10 cellular contexts compared by ENCODE assay signal in genomic region chr10:32148864-32149256, GRCh38.
A peak's percentile ranks its signal among the peaks of the same experiment; 100 is the strongest.
DNase-seq lines count a peak whose midpoint lies in the region; ATAC-seq, FAIRE-seq and TF ChIP-seq lines count a peak whose summit lies in the region.
"Had no signal": no experiment of that assay in that cellular context is flagged by ENCODE, and none has a peak within 500 bp of the region (broad histone marks: within the 10 kb centered on the region; RNA-seq: fewer than 3 reads in every experiment).

No MANE protein-coding gene starts in this region.

- H3K9me3 Mint-ChIP-seq in progenitor cell of endocrine pancreas (ENCODE audit: low read depth), result peaks cover 7% of the 10 kb centered on the region

- peak; percentile 21 for ATAC-seq in GM19372 (IDR thresholded peaks at IDR 0.05; ENCODE audit: low read depth, unreplicated experiment)
- peak; percentile 23 for ATAC-seq in HG02870 (IDR thresholded peaks at IDR 0.05; ENCODE audit: unreplicated experiment)

- no peak for DNase-seq in ascending aorta (ENCODE audit: low spot score in 2 of 2)
- DNase-seq in progenitor cell of endocrine pancreas (ENCODE audit: low spot score, unreplicated experiment), result no peak
- no peak for DNase-seq in SKM-1 (lab: John Stamatoyannopoulos, UW; ENCODE audit: unreplicated experiment)
- no peak for DNase-seq in NCI-H2107 (lab: John Stamatoyannopoulos, UW)
- no peak for DNase-seq in GM19239 (ENCODE audit: insufficient read length, low spot score)
- DNase-seq in pons (ENCODE audit: low spot score), result no peak
- DNase-seq: DMS79, testis had no signal

- intact Hi-C loops in ascending aorta (cut with DNase I), result loop anchor here (5.0 kb wide), 1 partner anchor 222 kb away; the partner anchor contains the start of gene ARHGAP12

- H3K36me3 ChIP-seq in ascending aorta, result no peaks in the 10 kb centered on the region

- FAIRE-seq in GM19239 (lab: Jason Lieb, UNC), result no peak

- H3K27ac Mint-ChIP-seq in progenitor cell of endocrine pancreas, result peak overlapping the region; percentile 17

- H3K27ac ChIP-seq in ascending aorta, result peak overlapping the region; percentile 81 to 91
- H3K27ac ChIP-seq: testis had no signal

- peak overlapping the region; percentile 27 to 40 for H3K4me3 ChIP-seq in ascending aorta
- H3K4me3 ChIP-seq: testis had no signal

- no peak for TF ChIP-seq CTCF in ascending aorta (IDR thresholded peaks at IDR 0.05)
- no peak for TF ChIP-seq CTCF in progenitor cell of endocrine pancreas (IDR thresholded peaks at IDR 0.05; ENCODE audit: unreplicated experiment)

- H3K9me3 ChIP-seq in ascending aorta, result peaks cover 0 to 9% of the 10 kb centered on the region in 2 donors
- H3K9me3 ChIP-seq: testis had no signal

- no peak overlapping the region for H3K4me3 Mint-ChIP-seq in progenitor cell of endocrine pancreas (ENCODE audit: low read depth)

- H3K36me3 Mint-ChIP-seq in progenitor cell of endocrine pancreas (ENCODE audit: insufficient read depth), result no peaks in the 10 kb centered on the region

- peaks cover 0 to 18% of the 10 kb centered on the region in 2 donors for H3K4me1 ChIP-seq in ascending aorta
- H3K4me1 ChIP-seq: testis had no signal

- no peaks in the 10 kb centered on the region for H3K27me3 ChIP-seq in ascending aorta
- H3K27me3 ChIP-seq: testis had no signal

- no peaks in the 10 kb centered on the region for H3K27me3 Mint-ChIP-seq in progenitor cell of endocrine pancreas

- H3K4me1 Mint-ChIP-seq in progenitor cell of endocrine pancreas (ENCODE audit: low read depth), result peaks cover 14% of the 10 kb centered on the region
